In genomic region chr11:94525933-94526332, GRCh38 we compare ENCODE assay signal across 11 cellular contexts. TPM values are rescaled to one million over a fixed set of nuclear protein-coding genes. Genes with fewer than 3 reads are reported as not detected.
DNase-seq lines count a peak whose midpoint lies in the region; ATAC-seq and TF ChIP-seq lines count a peak whose summit lies in the region.
"Had no signal": no experiment of that assay in that cellular context is flagged by ENCODE, and none has a peak within 500 bp of the region (broad histone marks: within the 10 kb centered on the region; RNA-seq: fewer than 3 reads in every experiment).

No MANE protein-coding gene starts in this region.

- BruUV-seq in A673 (replicated peaks; lab: Mats Ljungman, UMichigan) (no TSS peak), Caco-2 (replicated peaks; lab: Mats Ljungman, UMichigan) (no TSS peak)

- ATAC-seq in lung (ENCODE audit: insufficient read depth, low FRiP score) (no peak), HG02840 (IDR thresholded peaks at IDR 0.05; ENCODE audit: low FRiP score, unreplicated experiment) (no peak)

- H3K4me3 ChIP-seq in A673 (ENCODE audit: low read depth, low read length, poor library complexity, severe bottlenecking) = no peak overlapping the region
- no peak overlapping the region for H3K4me3 ChIP-seq in MG63
- no peak overlapping the region for H3K4me3 ChIP-seq in breast epithelium
- no peak overlapping the region for H3K4me3 ChIP-seq in lung
- H3K4me3 ChIP-seq in Caco-2 (ENCODE audit: low read depth, low read length) = no peak overlapping the region
- H3K4me3 ChIP-seq: BLaER1, vagina had no signal

- H3K36me3 Mint-ChIP-seq in Caco-2 (ENCODE audit: insufficient read depth, unreplicated experiment) (no peaks in the 10 kb centered on the region), progenitor cell of endocrine pancreas (ENCODE audit: insufficient read depth) (no peaks in the 10 kb centered on the region)

- DNase-seq in A673 (ENCODE audit: low spot score) (peak; percentile 82), MG63 (peak; percentile 66), breast epithelium (ENCODE audit: low spot score in 2 of 2) (peak; percentile 67 to 69), lung (ENCODE audit: low spot score) (peak; percentile 76), NCI-H2081 (lab: John Stamatoyannopoulos, UW) (no peak), Caco-2 (no peak), progenitor cell of endocrine pancreas (ENCODE audit: low spot score, unreplicated experiment) (no peak)

- TF ChIP-seq POLR2A in breast epithelium (IDR thresholded peaks at IDR 0.05) = no peak

- whole genome bisulfite sequencing in lung, 2 donors = 9 to 10% methylated on average over 3 of the region's 3 CpGs

- H3K27ac ChIP-seq in A673 (ENCODE audit: low read depth, low read length, poor library complexity, severe bottlenecking) (no peak overlapping the region), breast epithelium (no peak overlapping the region), lung (ENCODE audit: low read depth in 1 of 2, low read length in 1 of 2) (no peak overlapping the region)
- H3K27ac ChIP-seq: BLaER1, KMS-11, vagina had no signal

- TF ChIP-seq CTCF in A673 (conservative IDR thresholded peaks at IDR 0.05; ENCODE audit: low read depth, low read length) (no peak), breast epithelium (IDR thresholded peaks at IDR 0.05) (no peak), lung (IDR thresholded peaks at IDR 0.05; ENCODE audit: control extremely low read depth, extremely low read depth) (no peak), Caco-2 (IDR thresholded peaks at IDR 0.05; ENCODE audit: insufficient read depth in 1 of 2, low read depth in 1 of 2, low read length in 1 of 2, severe bottlenecking in 1 of 2, unreplicated experiment in 1 of 2) (no peak), progenitor cell of endocrine pancreas (IDR thresholded peaks at IDR 0.05; ENCODE audit: unreplicated experiment) (no peak)

- H3K27me3 Mint-ChIP-seq in Caco-2 (ENCODE audit: insufficient read depth, unreplicated experiment) (no peaks in the 10 kb centered on the region), progenitor cell of endocrine pancreas (peaks cover 19% of the 10 kb centered on the region)

- CTCF ChIA-PET in A673 (lab: Charles Lee) (no interaction called here), Caco-2 (lab: Charles Lee) (interaction anchor here (0.6 to 1.5 kb wide), 2 partner anchors 18 to 41 kb away, joined by 3 read pairs; partner anchors contain the start of genes FUT4 and PIWIL4)

- intact Hi-C loops in A673 (cut with micrococcal nuclease; ENCODE audit: unreplicated experiment) = no loop called here
- intact Hi-C loops in breast epithelium (cut with DNase I; ENCODE audit: low total_unique reads) = no loop called here
- intact Hi-C loops in Caco-2 (cut with micrococcal nuclease; ENCODE audit: unreplicated experiment) = no loop called here

- H3K9me3 ChIP-seq in A673 (ENCODE audit: low read depth, low read length, poor library complexity, severe bottlenecking) = no peaks in the 10 kb centered on the region
- H3K9me3 ChIP-seq in MG63 = no peaks in the 10 kb centered on the region
- no peaks in the 10 kb centered on the region for H3K9me3 ChIP-seq in breast epithelium
- no peaks in the 10 kb centered on the region for H3K9me3 ChIP-seq in lung (ENCODE audit: control insufficient read depth in 2 of 2, insufficient read depth in 1 of 2, low read length in 1 of 2)
- no peaks in the 10 kb centered on the region for H3K9me3 ChIP-seq in Caco-2
- H3K9me3 ChIP-seq: BLaER1, vagina had no signal

- H3K4me1 ChIP-seq in A673 (ENCODE audit: insufficient read depth, low read length, poor library complexity, severe bottlenecking) (no peaks in the 10 kb centered on the region), breast epithelium (no peaks in the 10 kb centered on the region), lung (ENCODE audit: control insufficient read depth in 2 of 2, insufficient read depth in 2 of 2, low read length in 2 of 2) (no peaks in the 10 kb centered on the region), Caco-2 (peaks cover 32% of the 10 kb centered on the region)
- H3K4me1 ChIP-seq: BLaER1, vagina had no signal

- H3K27me3 ChIP-seq in A673 (replicated peaks; ENCODE audit: insufficient read depth, low read depth, low read length, poor library complexity) (no peaks in the 10 kb centered on the region), MG63 (no peaks in the 10 kb centered on the region), breast epithelium (no peaks in the 10 kb centered on the region), lung (ENCODE audit: control insufficient read depth, insufficient read depth) (no peaks in the 10 kb centered on the region), Caco-2 (replicated peaks; ENCODE audit: control insufficient read depth, insufficient read depth, low read length) (no peaks in the 10 kb centered on the region)
- H3K27me3 ChIP-seq: BLaER1, vagina had no signal

- no peaks in the 10 kb centered on the region for H3K9me3 Mint-ChIP-seq in Caco-2 (ENCODE audit: unreplicated experiment)
- H3K9me3 Mint-ChIP-seq in progenitor cell of endocrine pancreas (ENCODE audit: low read depth) = no peaks in the 10 kb centered on the region

- no peaks in the 10 kb centered on the region for H3K36me3 ChIP-seq in A673 (ENCODE audit: insufficient read depth, low read length, poor library complexity, severe bottlenecking)
- H3K36me3 ChIP-seq in MG63 = no peaks in the 10 kb centered on the region
- H3K36me3 ChIP-seq in breast epithelium = no peaks in the 10 kb centered on the region
- no peaks in the 10 kb centered on the region for H3K36me3 ChIP-seq in lung (ENCODE audit: control insufficient read depth in 2 of 2, insufficient read depth in 2 of 2, low read length in 2 of 2)
- H3K36me3 ChIP-seq in Caco-2 (ENCODE audit: control insufficient read depth, insufficient read depth, low read length) = no peaks in the 10 kb centered on the region
- H3K36me3 ChIP-seq: BLaER1, vagina had no signal

- H3K4me1 Mint-ChIP-seq in Caco-2 (ENCODE audit: low read depth, unreplicated experiment) (peaks cover 13% of the 10 kb centered on the region), progenitor cell of endocrine pancreas (ENCODE audit: low read depth) (no peaks in the 10 kb centered on the region)

- POLR2A ChIA-PET in A673 (lab: Charles Lee; ENCODE audit: low non-redundant PET) (interaction anchor here (0.6 kb wide), 1 partner anchor 681 kb away, joined by 4 read pairs; no protein-coding TSS in a partner anchor), Caco-2 (lab: Charles Lee) (interaction anchor here (0.9 to 1.0 kb wide), 2 partner anchors 18 to 20 kb away, joined by 3 to 4 read pairs; partner anchors contain the start of gene FUT4)

- no peak overlapping the region for H3K4me3 Mint-ChIP-seq in Caco-2 (ENCODE audit: unreplicated experiment)
- no peak overlapping the region for H3K4me3 Mint-ChIP-seq in progenitor cell of endocrine pancreas (ENCODE audit: low read depth)

- H3K27ac Mint-ChIP-seq in Caco-2 (ENCODE audit: unreplicated experiment) (no peak overlapping the region), progenitor cell of endocrine pancreas (no peak overlapping the region)

RNA-seq across cellular contexts. Expression of gene C11orf97, which starts 13.7 kb away (rescaled TPM):
- total RNA-seq in A673 (2021) (not detected in 2 replicates), breast epithelium (not detected), lung (10 to 100 TPM in 1 of 2 donors, 1 to 10 TPM in 1; 6.3 to 14.7 TPM), Caco-2 (2022) (not detected in 2 replicates), progenitor cell of endocrine pancreas (not detected in 2 replicates)
- not detected in 2 replicates for total RNA-seq in MG63 (2014; rRNA removed; shearing (Covaris generic); ENCODE audit: low replicate concordance)
- 1 to 10 TPM; 4.1 to 7.4 TPM for polyA plus RNA-seq in lung
- total RNA-seq: vagina had no signal

RNA-seq across cellular contexts. Expression of gene FUT4, which starts 17.8 kb away (rescaled TPM):
- total RNA-seq in A673 (2021) (6.8 and 7.7 TPM in 2 replicates), breast epithelium (1 to 10 TPM; 3.9 to 9.4 (median 5.3) TPM), lung (1 to 10 TPM; 7.5 to 9.7 TPM), Caco-2 (2022) (24.5 and 25.0 TPM in 2 replicates), progenitor cell of endocrine pancreas (6.6 and 7.1 TPM in 2 replicates)
- total RNA-seq in MG63 (2014; rRNA removed; shearing (Covaris generic); ENCODE audit: low replicate concordance) = 4.6 and 9.4 TPM in 2 replicates
- 1 to 10 TPM; 1.0 to 6.9 TPM for polyA plus RNA-seq in lung

RNA-seq across cellular contexts. Expression of gene ANKRD49, which starts 32.1 kb away (rescaled TPM):
- total RNA-seq in A673 (2021) (14.6 and 15.5 TPM in 2 replicates), breast epithelium (10 to 100 TPM; 18.4 to 23.6 (median 21.3) TPM), lung (10 to 100 TPM; 10.4 to 22.6 TPM), Caco-2 (2022) (27.5 and 29.2 TPM in 2 replicates), progenitor cell of endocrine pancreas (17.6 and 23.0 TPM in 2 replicates)
- total RNA-seq in MG63 (2014; rRNA removed; shearing (Covaris generic); ENCODE audit: low replicate concordance) = 11.3 and 24.2 TPM in 2 replicates
- polyA plus RNA-seq in lung = 10 to 100 TPM; 13.0 to 18.1 TPM

RNA-seq across cellular contexts. Expression of gene MRE11, which starts 32.3 kb away (rescaled TPM):
- total RNA-seq in A673 (2021) = 42.6 and 44.7 TPM in 2 replicates
- 8.8 and 27.8 TPM in 2 replicates for total RNA-seq in MG63 (2014; rRNA removed; shearing (Covaris generic); ENCODE audit: low replicate concordance)
- 10 to 100 TPM; 18.1 to 33.1 (median 22.3) TPM for total RNA-seq in breast epithelium
- 10 to 100 TPM; 16.1 to 67.8 TPM for total RNA-seq in lung
- 1 to 10 TPM; 4.3 to 5.6 TPM for polyA plus RNA-seq in lung
- total RNA-seq in Caco-2 (2022) = 64.8 and 80.0 TPM in 2 replicates
- 35.1 and 42.6 TPM in 2 replicates for total RNA-seq in progenitor cell of endocrine pancreas

RNA-seq across cellular contexts. Expression of gene PIWIL4, which starts 41.2 kb away (rescaled TPM):
- total RNA-seq in A673 (2021) (1.6 and 2.5 TPM in 2 replicates), breast epithelium (1 to 10 TPM; 4.8 to 6.7 (median 5.6) TPM), lung (1 to 10 TPM; 1.8 to 5.8 TPM), Caco-2 (2022) (3.4 and 3.6 TPM in 2 replicates), progenitor cell of endocrine pancreas (1.9 and 2.6 TPM in 2 replicates)
- 0.20 TPM in 1 of 2 replicates, not detected in the other for total RNA-seq in MG63 (2014; rRNA removed; shearing (Covaris generic); ENCODE audit: low replicate concordance)
- polyA plus RNA-seq in lung = 1 to 10 TPM; 2.4 to 3.7 TPM

Comparison
In these comparisons a context has a peak if more than half of its experiments do, and no peak if none do; other contexts are left out.
1. DNase-seq: peak in A673 (single experiment), MG63 (single experiment), breast epithelium (2 of 2) and lung (single experiment); none in NCI-H2081 (0 of 2), Caco-2 (0 of 2) and progenitor cell of endocrine pancreas (single experiment).